In the genomic region with DNA sequence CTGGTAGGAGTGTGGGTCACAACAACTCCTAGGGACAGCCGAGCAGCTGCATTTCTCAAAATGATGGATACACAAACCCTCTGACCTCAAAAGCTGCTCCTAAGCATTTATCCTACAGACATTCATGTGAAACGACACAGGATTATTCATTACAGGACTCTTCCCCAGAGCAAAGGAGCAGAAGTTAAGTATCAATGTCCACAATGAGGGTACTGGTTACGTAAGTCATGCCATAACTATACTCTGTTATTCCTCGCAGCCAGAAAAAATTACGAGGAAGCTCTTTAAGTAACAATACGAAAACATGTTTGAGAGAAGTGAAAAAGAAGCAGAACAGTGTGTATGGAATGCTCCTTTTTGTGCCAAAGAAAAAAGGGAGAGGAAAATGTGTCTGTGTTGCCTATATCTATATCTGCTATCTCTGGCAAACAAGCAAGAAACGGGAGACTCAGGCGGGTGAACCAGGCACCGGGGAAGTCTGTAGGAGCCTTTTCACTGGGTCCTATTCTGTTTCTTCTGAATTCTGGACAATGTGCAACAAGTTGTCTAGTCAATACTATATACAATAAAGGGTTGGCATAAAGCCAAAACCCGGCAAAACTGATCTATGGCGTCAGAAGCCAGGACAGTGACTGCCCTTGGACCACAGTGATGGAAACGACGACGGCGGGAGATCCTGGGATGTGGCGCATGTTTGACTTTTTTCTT, we compare ENCODE assay signal across 8 cellular contexts. TPM values are rescaled to one million over a fixed set of nuclear protein-coding genes. Genes with fewer than 3 reads are reported as not detected.
DNase-seq lines count a peak whose midpoint lies in the region; ATAC-seq and TF ChIP-seq lines count a peak whose summit lies in the region.

No MANE protein-coding gene starts in this region.

- ATAC-seq in Panc1 (no peak), GM18519 (IDR thresholded peaks at IDR 0.05; ENCODE audit: low FRiP score, unreplicated experiment) (no peak), GM21786 (IDR thresholded peaks at IDR 0.05; ENCODE audit: unreplicated experiment) (no peak), HG03442 (IDR thresholded peaks at IDR 0.05; ENCODE audit: unreplicated experiment) (no peak)

- H3K27ac ChIP-seq in Panc1 (ENCODE audit: low read length) (peak overlapping the region; percentile 92), esophagus muscularis mucosa (replicated peaks in 1 of 4) (peak overlapping the region; percentile 93 to 97 (median 95)), rectal smooth muscle tissue (ENCODE audit: low read depth, low read length) (peak overlapping the region; percentile 99)

- TF ChIP-seq CTCF in Panc1 (IDR thresholded peaks at IDR 0.05) (no peak), esophagus muscularis mucosa (IDR thresholded peaks at IDR 0.05) (no peak)

- DNase-seq in H7 (no peak), Panc1 (ENCODE audit: low read depth, low spot score) (no peak), esophagus muscularis mucosa (ENCODE audit: extremely low spot score) (no peak), GDM1 (lab: John Stamatoyannopoulos, UW) (no peak)

- intact Hi-C loops in Panc1 (cut with micrococcal nuclease; ENCODE audit: unreplicated experiment) = no loop called here
- intact Hi-C loops in esophagus muscularis mucosa (cut with DNase I) = no loop called here

- POLR2A ChIA-PET in Panc1 (lab: Charles Lee) = no interaction called here

- 25% methylated on average over 16 of the region's 16 CpGs for WGBS in esophagus muscularis mucosa

- no peak for TF ChIP-seq EP300 in esophagus muscularis mucosa (IDR thresholded peaks at IDR 0.05)

- CTCF ChIA-PET in Panc1 (lab: Charles Lee) = interaction anchor here (1.8 kb wide), 1 partner anchor 44 kb away, joined by 11 read pairs; no protein-coding TSS in a partner anchor

- BruUV-seq in Panc1 (replicated peaks; lab: Mats Ljungman, UMichigan) = TSS peak; percentile 88

- H3K9ac ChIP-seq in rectal smooth muscle tissue (ENCODE audit: low read length) = no peak overlapping the region

- H3K36me3 ChIP-seq in H7 (replicated peaks; ENCODE audit: control insufficient read depth, insufficient read depth, low read length) (no peaks in the 10 kb centered on the region), Panc1 (ENCODE audit: control insufficient read depth, insufficient read depth, low read length) (no peaks in the 10 kb centered on the region), esophagus muscularis mucosa (peaks cover 0 to 19% (median 13%) of the 10 kb centered on the region in 4 donors), rectal smooth muscle tissue (ENCODE audit: control insufficient read depth, insufficient read depth, low read length) (peaks cover 5% of the 10 kb centered on the region)

- H3K9me3 ChIP-seq in Panc1 (ENCODE audit: control insufficient read depth, insufficient read depth, low read depth, low read length) = no peaks in the 10 kb centered on the region
- H3K9me3 ChIP-seq in esophagus muscularis mucosa = no peaks in the 10 kb centered on the region

- in situ Hi-C loops in Panc1 (cut with HindIII; ENCODE audit: low pct_unique_long_range_greater_than_20kb, low sequenced_read_pairs) = no loop called here

- peaks cover 15% of the 10 kb centered on the region for H3K4me1 ChIP-seq in Panc1 (ENCODE audit: control insufficient read depth, insufficient read depth, low read length)
- H3K4me1 ChIP-seq in esophagus muscularis mucosa = peaks cover 11 to 38% (median 33%) of the 10 kb centered on the region in 4 donors
- peaks cover 9% of the 10 kb centered on the region for H3K4me1 ChIP-seq in rectal smooth muscle tissue (ENCODE audit: control insufficient read depth, insufficient read depth, low read length)

- no peak for TF ChIP-seq POLR2A in esophagus muscularis mucosa (IDR thresholded peaks at IDR 0.05; ENCODE audit: low read depth)

- H3K4me3 ChIP-seq in H7 (ENCODE audit: insufficient read depth, low read depth, low read length) (peak overlapping the region; percentile 80; the same call in 1 of the 2 replicates), Panc1 (ENCODE audit: low read depth in 2 of 2, low read length in 2 of 2) (peak overlapping the region; percentile 91 to 92), esophagus muscularis mucosa (peak overlapping the region; percentile 79 to 95 (median 84)), rectal smooth muscle tissue (ENCODE audit: low read length) (peak overlapping the region; percentile 98)

- peaks cover 11% of the 10 kb centered on the region; the same call in 1 of the 2 replicates for H3K27me3 ChIP-seq in H7 (ENCODE audit: control insufficient read depth, insufficient read depth, low read length)
- H3K27me3 ChIP-seq in Panc1 (ENCODE audit: control insufficient read depth, insufficient read depth, low read length) = no peaks in the 10 kb centered on the region
- no peaks in the 10 kb centered on the region for H3K27me3 ChIP-seq in esophagus muscularis mucosa
- H3K27me3 ChIP-seq in rectal smooth muscle tissue (ENCODE audit: control insufficient read depth, insufficient read depth, low read length) = no peaks in the 10 kb centered on the region

RNA-seq across cellular contexts. Expression of a gene that starts 1.3 kb away (rescaled TPM):
- total RNA-seq in H7 (2014; rRNA removed; shearing (Covaris generic)) = 178 and 185 TPM in 2 replicates
- 150 TPM for total RNA-seq in Panc1 (2021; ENCODE audit: unreplicated experiment)
- 195 TPM for polyA plus RNA-seq in Panc1 (2012; ENCODE audit: insufficient read length)
- total RNA-seq in esophagus muscularis mucosa = 100 to 1,000 TPM in 1 of 4 donors, 10 to 100 TPM in 3; 66.8 to 104 (median 77.7) TPM

RNA-seq across cellular contexts. Expression of a gene that starts 4.4 kb away (rescaled TPM):
- total RNA-seq in H7 (2014; rRNA removed; shearing (Covaris generic)) = 1.6 and 3.7 TPM in 2 replicates
- total RNA-seq in Panc1 (2021; ENCODE audit: unreplicated experiment) (not detected), esophagus muscularis mucosa (not detected)
- polyA plus RNA-seq in Panc1 (2012; ENCODE audit: insufficient read length) = not detected

RNA-seq across cellular contexts. Expression of a gene that starts 16.3 kb away (rescaled TPM):
- 5.8 and 8.1 TPM in 2 replicates for total RNA-seq in H7 (2014; rRNA removed; shearing (Covaris generic))
- 21.7 TPM for total RNA-seq in Panc1 (2021; ENCODE audit: unreplicated experiment)
- 20.0 TPM for polyA plus RNA-seq in Panc1 (2012; ENCODE audit: insufficient read length)
- total RNA-seq in esophagus muscularis mucosa = 10 to 100 TPM in 3 of 4 donors, 1 to 10 TPM in 1; 5.1 to 16.6 (median 11.9) TPM

RNA-seq across cellular contexts. Expression of a gene that starts 17.0 kb away (rescaled TPM):
- total RNA-seq in H7 (2014; rRNA removed; shearing (Covaris generic)) = 0.04 and 0.07 TPM in 2 replicates
- total RNA-seq in Panc1 (2021; ENCODE audit: unreplicated experiment) (0.03 TPM), esophagus muscularis mucosa (under 1 TPM in 2 of 4 donors, not detected in 2; under 0.01 to 0.13 TPM)
- polyA plus RNA-seq in Panc1 (2012; ENCODE audit: insufficient read length) = 0.21 TPM

RNA-seq across cellular contexts. Expression of a gene that starts 24.9 kb away (rescaled TPM):
- 56.0 and 71.2 TPM in 2 replicates for total RNA-seq in H7 (2014; rRNA removed; shearing (Covaris generic))
- 93.1 TPM for total RNA-seq in Panc1 (2021; ENCODE audit: unreplicated experiment)
- polyA plus RNA-seq in Panc1 (2012; ENCODE audit: insufficient read length) = 138 TPM
- total RNA-seq in esophagus muscularis mucosa = 10 to 100 TPM in 3 of 4 donors, 1 to 10 TPM in 1; 5.8 to 14.2 (median 10.2) TPM
